ENCODE assay signal across 1 cellular context in genomic region chr13:104984296-104984818, GRCh38.
TF ChIP-seq lines count a peak whose summit lies in the region.

No MANE protein-coding gene starts in this region.

TF ChIP-seq in HepG2, 621 proteins besides CTCF, POLR2A, EP300 and RAD21 (continued from another document):
- TF ChIP-seq ZNF883 (CRISPR knock-in tag; IDR thresholded peaks at IDR 0.05; ENCODE audit: not compliant biosample characterization) (no peak), ZNF597 (CRISPR knock-in tag; IDR thresholded peaks at IDR 0.05) (no peak), ZNF747 (CRISPR knock-in tag; IDR thresholded peaks at IDR 0.05; ENCODE audit: borderline replicate concordance) (no peak)
- TF ChIP-seq, protein P1, sequence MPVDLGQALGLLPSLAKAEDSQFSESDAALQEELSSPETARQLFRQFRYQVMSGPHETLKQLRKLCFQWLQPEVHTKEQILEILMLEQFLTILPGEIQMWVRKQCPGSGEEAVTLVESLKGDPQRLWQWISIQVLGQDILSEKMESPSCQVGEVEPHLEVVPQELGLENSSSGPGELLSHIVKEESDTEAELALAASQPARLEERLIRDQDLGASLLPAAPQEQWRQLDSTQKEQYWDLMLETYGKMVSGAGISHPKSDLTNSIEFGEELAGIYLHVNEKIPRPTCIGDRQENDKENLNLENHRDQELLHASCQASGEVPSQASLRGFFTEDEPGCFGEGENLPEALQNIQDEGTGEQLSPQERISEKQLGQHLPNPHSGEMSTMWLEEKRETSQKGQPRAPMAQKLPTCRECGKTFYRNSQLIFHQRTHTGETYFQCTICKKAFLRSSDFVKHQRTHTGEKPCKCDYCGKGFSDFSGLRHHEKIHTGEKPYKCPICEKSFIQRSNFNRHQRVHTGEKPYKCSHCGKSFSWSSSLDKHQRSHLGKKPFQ (CRISPR knock-in tag; IDR thresholded peaks at IDR 0.05; ENCODE audit: insufficient replicate concordance): no peak
